In the genomic region with DNA sequence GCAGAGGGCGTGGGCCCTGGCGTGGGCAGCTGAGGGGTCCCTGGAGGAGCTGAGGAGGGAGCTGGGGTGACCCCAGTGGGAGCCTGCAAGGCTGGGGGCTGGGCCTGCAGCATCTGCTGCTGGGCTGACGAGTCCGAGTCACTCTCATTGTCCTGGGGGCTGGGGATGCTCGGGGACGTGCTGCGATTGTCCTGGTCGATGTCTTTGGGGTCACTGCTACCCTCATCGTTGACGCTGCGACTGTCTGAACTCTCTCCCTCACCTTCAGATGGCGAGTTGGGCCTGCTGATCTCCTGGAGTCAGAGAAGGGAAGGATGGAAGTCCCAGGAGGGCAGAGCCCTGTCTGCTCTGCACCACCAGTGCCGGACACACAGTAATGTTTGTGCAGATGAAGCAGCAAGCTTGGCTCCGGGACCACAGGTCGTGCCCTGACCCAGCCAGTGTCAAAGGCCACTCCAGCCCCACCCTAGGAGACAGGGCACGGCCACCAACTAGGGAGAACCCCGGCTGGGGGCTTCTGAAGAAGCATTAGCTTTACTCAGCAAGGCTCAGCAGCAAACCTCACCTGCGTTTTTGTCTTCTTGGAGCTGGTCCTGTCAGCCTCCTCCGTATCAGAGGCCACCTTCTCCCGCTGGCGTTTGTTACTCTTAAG, we compare ENCODE assay signal across 1 cellular context.
TF ChIP-seq lines count a peak whose summit lies in the region.

No MANE protein-coding gene starts in this region.

TF ChIP-seq in WTC11, 78 proteins besides CTCF, POLR2A, EP300 and RAD21 (continued from another document):
- TF ChIP-seq, protein P1, sequence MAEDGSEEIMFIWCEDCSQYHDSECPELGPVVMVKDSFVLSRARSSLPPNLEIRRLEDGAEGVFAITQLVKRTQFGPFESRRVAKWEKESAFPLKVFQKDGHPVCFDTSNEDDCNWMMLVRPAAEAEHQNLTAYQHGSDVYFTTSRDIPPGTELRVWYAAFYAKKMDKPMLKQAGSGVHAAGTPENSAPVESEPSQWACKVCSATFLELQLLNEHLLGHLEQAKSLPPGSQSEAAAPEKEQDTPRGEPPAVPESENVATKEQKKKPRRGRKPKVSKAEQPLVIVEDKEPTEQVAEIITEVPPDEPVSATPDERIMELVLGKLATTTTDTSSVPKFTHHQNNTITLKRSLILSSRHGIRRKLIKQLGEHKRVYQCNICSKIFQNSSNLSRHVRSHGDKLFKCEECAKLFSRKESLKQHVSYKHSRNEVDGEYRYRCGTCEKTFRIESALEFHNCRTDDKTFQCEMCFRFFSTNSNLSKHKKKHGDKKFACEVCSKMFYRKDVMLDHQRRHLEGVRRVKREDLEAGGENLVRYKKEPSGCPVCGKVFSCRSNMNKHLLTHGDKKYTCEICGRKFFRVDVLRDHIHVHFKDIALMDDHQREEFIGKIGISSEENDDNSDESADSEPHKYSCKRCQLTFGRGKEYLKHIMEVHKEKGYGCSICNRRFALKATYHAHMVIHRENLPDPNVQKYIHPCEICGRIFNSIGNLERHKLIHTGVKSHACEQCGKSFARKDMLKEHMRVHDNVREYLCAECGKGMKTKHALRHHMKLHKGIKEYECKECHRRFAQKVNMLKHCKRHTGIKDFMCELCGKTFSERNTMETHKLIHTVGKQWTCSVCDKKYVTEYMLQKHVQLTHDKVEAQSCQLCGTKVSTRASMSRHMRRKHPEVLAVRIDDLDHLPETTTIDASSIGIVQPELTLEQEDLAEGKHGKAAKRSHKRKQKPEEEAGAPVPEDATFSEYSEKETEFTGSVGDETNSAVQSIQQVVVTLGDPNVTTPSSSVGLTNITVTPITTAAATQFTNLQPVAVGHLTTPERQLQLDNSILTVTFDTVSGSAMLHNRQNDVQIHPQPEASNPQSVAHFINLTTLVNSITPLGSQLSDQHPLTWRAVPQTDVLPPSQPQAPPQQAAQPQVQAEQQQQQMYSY (CRISPR knock-in tag; IDR thresholded peaks at IDR 0.05) = no peak
- TF ChIP-seq ZNF416 (CRISPR knock-in tag; IDR thresholded peaks at IDR 0.05) (no peak), SMAD4 (CRISPR knock-in tag; IDR thresholded peaks at IDR 0.05) (no peak), CREB1 (CRISPR knock-in tag; IDR thresholded peaks at IDR 0.05) (no peak), TEAD4 (CRISPR knock-in tag; IDR thresholded peaks at IDR 0.05) (no peak)
- TF ChIP-seq, protein P2, sequence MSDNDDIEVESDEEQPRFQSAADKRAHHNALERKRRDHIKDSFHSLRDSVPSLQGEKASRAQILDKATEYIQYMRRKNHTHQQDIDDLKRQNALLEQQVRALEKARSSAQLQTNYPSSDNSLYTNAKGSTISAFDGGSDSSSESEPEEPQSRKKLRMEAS (CRISPR knock-in tag; IDR thresholded peaks at IDR 0.05) = no peak
- TF ChIP-seq, protein P3, sequence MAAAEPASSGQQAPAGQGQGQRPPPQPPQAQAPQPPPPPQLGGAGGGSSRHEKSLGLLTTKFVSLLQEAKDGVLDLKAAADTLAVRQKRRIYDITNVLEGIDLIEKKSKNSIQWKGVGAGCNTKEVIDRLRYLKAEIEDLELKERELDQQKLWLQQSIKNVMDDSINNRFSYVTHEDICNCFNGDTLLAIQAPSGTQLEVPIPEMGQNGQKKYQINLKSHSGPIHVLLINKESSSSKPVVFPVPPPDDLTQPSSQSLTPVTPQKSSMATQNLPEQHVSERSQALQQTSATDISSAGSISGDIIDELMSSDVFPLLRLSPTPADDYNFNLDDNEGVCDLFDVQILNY (CRISPR knock-in tag; IDR thresholded peaks at IDR 0.05) = no peak
- TF ChIP-seq, protein P4, sequence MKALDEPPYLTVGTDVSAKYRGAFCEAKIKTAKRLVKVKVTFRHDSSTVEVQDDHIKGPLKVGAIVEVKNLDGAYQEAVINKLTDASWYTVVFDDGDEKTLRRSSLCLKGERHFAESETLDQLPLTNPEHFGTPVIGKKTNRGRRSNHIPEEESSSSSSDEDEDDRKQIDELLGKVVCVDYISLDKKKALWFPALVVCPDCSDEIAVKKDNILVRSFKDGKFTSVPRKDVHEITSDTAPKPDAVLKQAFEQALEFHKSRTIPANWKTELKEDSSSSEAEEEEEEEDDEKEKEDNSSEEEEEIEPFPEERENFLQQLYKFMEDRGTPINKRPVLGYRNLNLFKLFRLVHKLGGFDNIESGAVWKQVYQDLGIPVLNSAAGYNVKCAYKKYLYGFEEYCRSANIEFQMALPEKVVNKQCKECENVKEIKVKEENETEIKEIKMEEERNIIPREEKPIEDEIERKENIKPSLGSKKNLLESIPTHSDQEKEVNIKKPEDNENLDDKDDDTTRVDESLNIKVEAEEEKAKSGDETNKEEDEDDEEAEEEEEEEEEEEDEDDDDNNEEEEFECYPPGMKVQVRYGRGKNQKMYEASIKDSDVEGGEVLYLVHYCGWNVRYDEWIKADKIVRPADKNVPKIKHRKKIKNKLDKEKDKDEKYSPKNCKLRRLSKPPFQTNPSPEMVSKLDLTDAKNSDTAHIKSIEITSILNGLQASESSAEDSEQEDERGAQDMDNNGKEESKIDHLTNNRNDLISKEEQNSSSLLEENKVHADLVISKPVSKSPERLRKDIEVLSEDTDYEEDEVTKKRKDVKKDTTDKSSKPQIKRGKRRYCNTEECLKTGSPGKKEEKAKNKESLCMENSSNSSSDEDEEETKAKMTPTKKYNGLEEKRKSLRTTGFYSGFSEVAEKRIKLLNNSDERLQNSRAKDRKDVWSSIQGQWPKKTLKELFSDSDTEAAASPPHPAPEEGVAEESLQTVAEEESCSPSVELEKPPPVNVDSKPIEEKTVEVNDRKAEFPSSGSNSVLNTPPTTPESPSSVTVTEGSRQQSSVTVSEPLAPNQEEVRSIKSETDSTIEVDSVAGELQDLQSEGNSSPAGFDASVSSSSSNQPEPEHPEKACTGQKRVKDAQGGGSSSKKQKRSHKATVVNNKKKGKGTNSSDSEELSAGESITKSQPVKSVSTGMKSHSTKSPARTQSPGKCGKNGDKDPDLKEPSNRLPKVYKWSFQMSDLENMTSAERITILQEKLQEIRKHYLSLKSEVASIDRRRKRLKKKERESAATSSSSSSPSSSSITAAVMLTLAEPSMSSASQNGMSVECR (CRISPR knock-in tag; IDR thresholded peaks at IDR 0.05; ENCODE audit: borderline replicate concordance) = no peak
TF ChIP-seq in WTC11: peak in this region for 0.
